In genomic region chr15:43085921-43086320, GRCh38 we compare ENCODE assay signal across 24 cellular contexts. TPM values are rescaled to one million over a fixed set of nuclear protein-coding genes. Genes with fewer than 3 reads are reported as not detected.
DNase-seq lines count a peak whose midpoint lies in the region; ATAC-seq and TF ChIP-seq lines count a peak whose summit lies in the region.
"Had no signal": no experiment of that assay in that cellular context is flagged by ENCODE, and none has a peak within 500 bp of the region (broad histone marks: within the 10 kb centered on the region; RNA-seq: fewer than 3 reads in every experiment).

No MANE protein-coding gene starts in this region.

- H3K9me3 ChIP-seq in adipocyte (ENCODE audit: control insufficient read depth, low read length): no peaks in the 10 kb centered on the region
- no peaks in the 10 kb centered on the region for H3K9me3 ChIP-seq in fibroblast of lung (ENCODE audit: control insufficient read depth, insufficient read depth, low read depth, low read length)
- no peaks in the 10 kb centered on the region for H3K9me3 ChIP-seq in uterus
- H3K9me3 ChIP-seq: BLaER1 treated with 17β-estradiol and CSF1 and Interleukin-3, amounts not matched to agents 10 nM and 100 nM; heart left ventricle had no signal

- H3K36me3 ChIP-seq in adipocyte (ENCODE audit: control insufficient read depth, insufficient read depth, low read length, severe bottlenecking) (peaks cover 30% of the 10 kb centered on the region), fibroblast of lung (ENCODE audit: control insufficient read depth, insufficient read depth, low read length) (no peaks in the 10 kb centered on the region), uterus (no peaks in the 10 kb centered on the region)

- no peak for ATAC-seq in activated CD8-positive, alpha-beta memory T cell treated with anti-CD3 and anti-CD28 coated beads, Interleukin-2, amount 10 ng/mL, durations not matched to agents 7 days and 5 days
- ATAC-seq: activated naive CD8-positive, alpha-beta T cell treated with anti-CD3 and anti-CD28 coated beads, Interleukin-2, amount 50 U/mL, for 24 hours; esophagus mucosa; heart left ventricle; left ventricle myocardium superior had no signal

- H3K27me3 Mint-ChIP-seq in activated CD8-positive, alpha-beta memory T cell treated with anti-CD3 and anti-CD28 coated beads, Interleukin-2, amount 10 ng/mL, durations not matched to agents 7 days and 5 days: no peaks in the 10 kb centered on the region
- H3K27me3 Mint-ChIP-seq: activated naive CD8-positive, alpha-beta T cell treated with anti-CD3 and anti-CD28 coated beads, Interleukin-2, amount 50 U/mL, for 24 hours; IgD-negative memory B cell; progenitor cell of endocrine pancreas; stimulated activated naive CD8-positive, alpha-beta T cell treated with anti-CD3 and anti-CD28 coated beads, Interleukin-15, Interleukin-2, amounts not matched to agents 100 ng/mL and 50 ng/mL, for 24 hours; type B pancreatic cell had no signal

- H3K4me3 Mint-ChIP-seq in activated CD8-positive, alpha-beta memory T cell treated with anti-CD3 and anti-CD28 coated beads, Interleukin-2, amount 10 ng/mL, durations not matched to agents 7 days and 5 days: no peak overlapping the region
- H3K4me3 Mint-ChIP-seq: activated naive CD8-positive, alpha-beta T cell treated with anti-CD3 and anti-CD28 coated beads, Interleukin-2, amount 50 U/mL, for 24 hours; IgD-negative memory B cell; neural progenitor cell; stimulated activated naive CD8-positive, alpha-beta T cell treated with anti-CD3 and anti-CD28 coated beads, Interleukin-15, Interleukin-2, amounts not matched to agents 100 ng/mL and 50 ng/mL, for 24 hours; type B pancreatic cell had no signal

- peaks cover 21% of the 10 kb centered on the region for H3K4me1 ChIP-seq in adipocyte (ENCODE audit: control insufficient read depth, insufficient read depth, low read length)
- peaks cover 3% of the 10 kb centered on the region for H3K4me1 ChIP-seq in fibroblast of lung (ENCODE audit: control insufficient read depth, extremely low read depth, insufficient read depth, low read length)
- H3K4me1 ChIP-seq in uterus: peaks cover 0 to 10% of the 10 kb centered on the region in 2 donors
- H3K4me1 ChIP-seq: BLaER1 treated with 17β-estradiol and CSF1 and Interleukin-3, amounts not matched to agents 10 nM and 100 nM; neural progenitor cell had no signal

- TF ChIP-seq CTCF in fibroblast of lung (conservative IDR thresholded peaks at IDR 0.05 in 1 of 2, IDR thresholded peaks at IDR 0.05 in 1 of 2; ENCODE audit: low read depth in 1 of 2, low read length in 2 of 2) (no peak), uterus (IDR thresholded peaks at IDR 0.05) (no peak)

- peak overlapping the region; percentile 6 for H3K27ac Mint-ChIP-seq in activated CD8-positive, alpha-beta memory T cell treated with anti-CD3 and anti-CD28 coated beads, Interleukin-2, amount 10 ng/mL, durations not matched to agents 7 days and 5 days
- H3K27ac Mint-ChIP-seq: activated naive CD8-positive, alpha-beta T cell treated with anti-CD3 and anti-CD28 coated beads, Interleukin-2, amount 50 U/mL, for 24 hours; neural progenitor cell; progenitor cell of endocrine pancreas; stimulated activated naive CD8-positive, alpha-beta T cell treated with anti-CD3 and anti-CD28 coated beads, Interleukin-15, Interleukin-2, amounts not matched to agents 100 ng/mL and 50 ng/mL, for 24 hours; type B pancreatic cell had no signal

- H2AFZ ChIP-seq in fibroblast of lung (ENCODE audit: low read length): no peak overlapping the region
- H2AFZ ChIP-seq: neural progenitor cell had no signal

- H3K4me1 Mint-ChIP-seq in activated CD8-positive, alpha-beta memory T cell treated with anti-CD3 and anti-CD28 coated beads, Interleukin-2, amount 10 ng/mL, durations not matched to agents 7 days and 5 days: peaks cover 23% of the 10 kb centered on the region
- H3K4me1 Mint-ChIP-seq: neural progenitor cell had no signal

- H3K36me3 Mint-ChIP-seq in activated CD8-positive, alpha-beta memory T cell treated with anti-CD3 and anti-CD28 coated beads, Interleukin-2, amount 10 ng/mL, durations not matched to agents 7 days and 5 days: peaks cover 46% of the 10 kb centered on the region

- no peaks in the 10 kb centered on the region for H3K9me3 Mint-ChIP-seq in activated CD8-positive, alpha-beta memory T cell treated with anti-CD3 and anti-CD28 coated beads, Interleukin-2, amount 10 ng/mL, durations not matched to agents 7 days and 5 days (ENCODE audit: low read depth)
- H3K9me3 Mint-ChIP-seq: activated naive CD8-positive, alpha-beta T cell treated with anti-CD3 and anti-CD28 coated beads, Interleukin-2, amount 50 U/mL, for 24 hours; IgD-negative memory B cell; neural progenitor cell; stimulated activated naive CD8-positive, alpha-beta T cell treated with anti-CD3 and anti-CD28 coated beads, Interleukin-15, Interleukin-2, amounts not matched to agents 100 ng/mL and 50 ng/mL, for 24 hours; type B pancreatic cell had no signal

- no peak for TF ChIP-seq POLR2A in uterus (IDR thresholded peaks at IDR 0.05)

- H3K4me3 ChIP-seq in adipocyte (ENCODE audit: low read length) (no peak overlapping the region), fibroblast of lung (replicated peaks in 1 of 4; ENCODE audit: control extremely low read depth in 1 of 4, insufficient read depth in 1 of 4, low read depth in 3 of 4, low read length in 4 of 4) (no peak overlapping the region), uterus (no peak overlapping the region)
- H3K4me3 ChIP-seq: BLaER1 treated with 17β-estradiol and CSF1 and Interleukin-3, amounts not matched to agents 10 nM and 100 nM; heart left ventricle; neural progenitor cell had no signal

- DNase-seq in activated CD8-positive, alpha-beta memory T cell treated with anti-CD3 and anti-CD28 coated beads, Interleukin-2, amount 10 ng/mL, durations not matched to agents 7 days and 5 days: no peak
- no peak for DNase-seq in activated CD8-positive, alpha-beta memory T cell treated with anti-CD3 and anti-CD28 coated beads, Interleukin-2, amount 50 U/mL, for 4 hours
- DNase-seq in adipocyte (ENCODE audit: low read depth) (peak; percentile 24), fibroblast of lung (ENCODE audit: low read depth in 2 of 2) (peak; percentile 24 to 28), uterus (no peak), NCI-H446 treated with DMSO at 0.1 percent for 48 hours (lab: John Stamatoyannopoulos, UW) (no peak), NAMALWA (ENCODE audit: low spot score) (no peak)
- no peak for DNase-seq in activated CD4-positive, alpha-beta T cell treated with anti-CD3 and anti-CD28 coated beads, Interleukin-2, amount 50 U/mL, for 4 hours
- DNase-seq: activated CD4-positive, CD25-positive, alpha-beta regulatory T cell treated with anti-CD3 and anti-CD28 coated beads, Interleukin-2, amount 50 U/mL, for 72 hours; activated effector memory CD4-positive, alpha-beta T cell treated with Interleukin-2 at 50 U/mL for 16 hours; activated naive CD8-positive, alpha-beta T cell treated with anti-CD3 and anti-CD28 coated beads, Interleukin-2, amount 50 U/mL, for 24 hours; heart left ventricle; left ventricle myocardium superior; NCI-H1436; NCI-H69; small intestine; stimulated activated CD4-positive, alpha-beta T cell treated with anti-CD3 and anti-CD28 coated beads, Interleukin-2, amount 100 ng/mL, for 48 hours had no signal

- H3K27me3 ChIP-seq in adipocyte (replicated peaks; ENCODE audit: control insufficient read depth, insufficient read depth, low read length): no peaks in the 10 kb centered on the region
- H3K27me3 ChIP-seq in fibroblast of lung (ENCODE audit: control insufficient read depth, insufficient read depth, low read length): no peaks in the 10 kb centered on the region
- no peaks in the 10 kb centered on the region for H3K27me3 ChIP-seq in uterus
- H3K27me3 ChIP-seq: BLaER1 treated with 17β-estradiol and CSF1 and Interleukin-3, amounts not matched to agents 10 nM and 100 nM; heart left ventricle; neural progenitor cell had no signal

- intact Hi-C loops in uterus (cut with DNase I; ENCODE audit: low total_unique reads): no loop called here

- H3K27ac ChIP-seq in fibroblast of lung (ENCODE audit: insufficient read depth, low read length): no peak overlapping the region
- H3K27ac ChIP-seq in uterus: peak overlapping the region; percentile 66 to 71
- H3K27ac ChIP-seq: BLaER1 treated with 17β-estradiol and CSF1 and Interleukin-3, amounts not matched to agents 10 nM and 100 nM; neural progenitor cell had no signal

- no peaks in the 10 kb centered on the region for H4K20me1 ChIP-seq in fibroblast of lung (ENCODE audit: control insufficient read depth, extremely low read depth, insufficient read depth, low read length)

- no peak overlapping the region for H3K4me2 ChIP-seq in fibroblast of lung (ENCODE audit: extremely low read depth, insufficient read depth, low read length)
- H3K4me2 ChIP-seq: BLaER1 treated with 17β-estradiol and CSF1 and Interleukin-3, amounts not matched to agents 10 nM and 100 nM; neural progenitor cell had no signal

- CTCF ChIA-PET in activated CD8-positive, alpha-beta memory T cell treated with anti-CD3 and anti-CD28 coated beads, Interleukin-2, amount 10 ng/mL, durations not matched to agents 7 days and 5 days (lab: Charles Lee): interaction anchor here (0.9 kb wide), 1 partner anchor 23 kb away, joined by 3 read pairs; no protein-coding TSS in a partner anchor

- peaks cover 8% of the 10 kb centered on the region for H3K79me2 ChIP-seq in fibroblast of lung (ENCODE audit: control insufficient read depth, insufficient read depth, low read length)

- H3K9ac ChIP-seq in adipocyte (ENCODE audit: low read length) (peak overlapping the region; percentile 17), fibroblast of lung (ENCODE audit: insufficient read depth, low read length) (no peak overlapping the region)
- H3K9ac ChIP-seq: BLaER1 treated with 17β-estradiol and CSF1 and Interleukin-3, amounts not matched to agents 10 nM and 100 nM; neural progenitor cell had no signal

RNA-seq across cellular contexts. Expression of gene UBR1, which starts 19.9 kb away (rescaled TPM):
- 10 to 100 TPM; 34.9 to 42.1 TPM for total RNA-seq in activated CD8-positive, alpha-beta memory T cell treated with anti-CD3 and anti-CD28 coated beads, Interleukin-2, amount 10 ng/mL, durations not matched to agents 7 days and 5 days
- total RNA-seq in fibroblast of lung: 32.6 and 45.6 TPM in 2 replicates
- polyA plus RNA-seq in fibroblast of lung: 14.0 and 18.2 TPM in 2 replicates
- polyA plus RNA-seq in fibroblast of lung (2012): 10.5 and 11.9 TPM in 2 replicates
- 7.0 and 9.9 TPM in 2 replicates for polyA minus RNA-seq in fibroblast of lung (ENCODE audit: low replicate concordance)
- 100 to 1,000 TPM in 1 of 4 donors, 10 to 100 TPM in 3; 30.9 to 156 (median 60.3) TPM for total RNA-seq in uterus

RNA-seq across cellular contexts. Expression of gene TMEM62, which starts 47.5 kb away (rescaled TPM):
- total RNA-seq in activated CD8-positive, alpha-beta memory T cell treated with anti-CD3 and anti-CD28 coated beads, Interleukin-2, amount 10 ng/mL, durations not matched to agents 7 days and 5 days: 10 to 100 TPM; 21.2 to 34.7 TPM
- total RNA-seq in fibroblast of lung (11.8 and 20.8 TPM in 2 replicates), uterus (10 to 100 TPM; 18.8 to 56.6 (median 22.5) TPM)
- polyA plus RNA-seq in fibroblast of lung: 8.0 and 10.7 TPM in 2 replicates
- 7.5 and 9.2 TPM in 2 replicates for polyA plus RNA-seq in fibroblast of lung (2012)
- polyA minus RNA-seq in fibroblast of lung (ENCODE audit: low replicate concordance): 0.31 and 1.6 TPM in 2 replicates

Comparison
In these comparisons a context has a peak if more than half of its experiments do, and no peak if none do; other contexts are left out.
1. DNase-seq: peak in adipocyte (single experiment) and fibroblast of lung (2 of 2); none in activated CD8-positive, alpha-beta memory T cell treated with anti-CD3 and anti-CD28 coated beads, Interleukin-2, amount 10 ng/mL, durations not matched to agents 7 days and 5 days (single experiment), activated CD8-positive, alpha-beta memory T cell treated with anti-CD3 and anti-CD28 coated beads, Interleukin-2, amount 50 U/mL, for 4 hours (single experiment), uterus (0 of 2), activated CD4-positive, alpha-beta T cell treated with anti-CD3 and anti-CD28 coated beads, Interleukin-2, amount 50 U/mL, for 4 hours (0 of 2), NCI-H446 treated with DMSO at 0.1 percent for 48 hours (single experiment) and NAMALWA (single experiment).